In genomic region chr9:110255064-110255416, GRCh38 we compare ENCODE assay signal across 8 cellular contexts. TPM values are rescaled to one million over a fixed set of nuclear protein-coding genes. Genes with fewer than 3 reads are reported as not detected.
A peak's percentile ranks its signal among the peaks of the same experiment; 100 is the strongest.
DNase-seq lines count a peak whose midpoint lies in the region; ATAC-seq lines count a peak whose summit lies in the region.

No MANE protein-coding gene starts in this region.

- H3K27me3 Mint-ChIP-seq in activated CD8-positive, alpha-beta T cell treated with anti-CD3 and anti-CD28 coated beads, Interleukin-2, amount 10 ng/mL, durations not matched to agents 7 days and 5 days (ENCODE audit: low read depth), result no peaks in the 10 kb centered on the region
- H3K27me3 Mint-ChIP-seq in stimulated activated naive B cell treated with anti-CD40 and anti-IgM and Interleukin-4, amounts not matched to agents 10 μg/mL and 1 μg/mL and 100 μg/mL, for 72 hours, result no peaks in the 10 kb centered on the region

- peak overlapping the region; percentile 95 for H3K27ac Mint-ChIP-seq in activated CD8-positive, alpha-beta T cell treated with anti-CD3 and anti-CD28 coated beads, Interleukin-2, amount 10 ng/mL, durations not matched to agents 7 days and 5 days
- peak overlapping the region; percentile 98 for H3K27ac Mint-ChIP-seq in stimulated activated naive B cell treated with anti-CD40 and anti-IgM and Interleukin-4, amounts not matched to agents 10 μg/mL and 1 μg/mL and 100 μg/mL, for 72 hours

- CTCF ChIA-PET in activated CD8-positive, alpha-beta T cell treated with anti-CD3 and anti-CD28 coated beads, Interleukin-2, amount 10 ng/mL, durations not matched to agents 7 days and 5 days (lab: Charles Lee), result no interaction called here

- no peak for ATAC-seq in activated CD8-positive, alpha-beta T cell treated with anti-CD3 and anti-CD28 coated beads, Interleukin-2, amount 10 ng/mL, durations not matched to agents 7 days and 5 days
- no peak for ATAC-seq in stimulated activated naive B cell treated with anti-CD40 and anti-IgM and Interleukin-4, amounts not matched to agents 10 μg/mL and 1 μg/mL and 100 μg/mL, for 72 hours (replicated peaks)
- ATAC-seq in HG02610 (IDR thresholded peaks at IDR 0.05; ENCODE audit: unreplicated experiment), result no peak

- POLR2A ChIA-PET in activated CD8-positive, alpha-beta T cell treated with anti-CD3 and anti-CD28 coated beads, Interleukin-2, amount 10 ng/mL, durations not matched to agents 7 days and 5 days (lab: Charles Lee), result no interaction called here

- peaks cover 40% of the 10 kb centered on the region for H3K4me1 Mint-ChIP-seq in activated CD8-positive, alpha-beta T cell treated with anti-CD3 and anti-CD28 coated beads, Interleukin-2, amount 10 ng/mL, durations not matched to agents 7 days and 5 days (ENCODE audit: low read depth)
- H3K4me1 Mint-ChIP-seq in stimulated activated naive B cell treated with anti-CD40 and anti-IgM and Interleukin-4, amounts not matched to agents 10 μg/mL and 1 μg/mL and 100 μg/mL, for 72 hours, result peaks cover 46 to 72% of the 10 kb centered on the region in 2 donors

- no peaks in the 10 kb centered on the region for H3K9me3 Mint-ChIP-seq in activated CD8-positive, alpha-beta T cell treated with anti-CD3 and anti-CD28 coated beads, Interleukin-2, amount 10 ng/mL, durations not matched to agents 7 days and 5 days (ENCODE audit: insufficient read depth)
- H3K9me3 Mint-ChIP-seq in stimulated activated naive B cell treated with anti-CD40 and anti-IgM and Interleukin-4, amounts not matched to agents 10 μg/mL and 1 μg/mL and 100 μg/mL, for 72 hours, result no peaks in the 10 kb centered on the region

- H3K4me3 ChIP-seq in iPS-11a (ENCODE audit: low read depth, low read length), result peak overlapping the region; percentile 89

- peaks cover 34% of the 10 kb centered on the region for H3K36me3 Mint-ChIP-seq in activated CD8-positive, alpha-beta T cell treated with anti-CD3 and anti-CD28 coated beads, Interleukin-2, amount 10 ng/mL, durations not matched to agents 7 days and 5 days (ENCODE audit: low read depth)
- H3K36me3 Mint-ChIP-seq in stimulated activated naive B cell treated with anti-CD40 and anti-IgM and Interleukin-4, amounts not matched to agents 10 μg/mL and 1 μg/mL and 100 μg/mL, for 72 hours, result peaks cover 39 to 57% of the 10 kb centered on the region in 2 donors

- H3K4me3 Mint-ChIP-seq in activated CD8-positive, alpha-beta T cell treated with anti-CD3 and anti-CD28 coated beads, Interleukin-2, amount 10 ng/mL, durations not matched to agents 7 days and 5 days, result peak overlapping the region; percentile 88
- H3K4me3 Mint-ChIP-seq in stimulated activated naive B cell treated with anti-CD40 and anti-IgM and Interleukin-4, amounts not matched to agents 10 μg/mL and 1 μg/mL and 100 μg/mL, for 72 hours, result peak overlapping the region; percentile 94

- DNase-seq in NCI-H1092 treated with DMSO at 0.1 percent for 48 hours (lab: John Stamatoyannopoulos, UW) (peak; percentile 21), NCI-H1092 (lab: John Stamatoyannopoulos, UW) (no peak), NCI-H345 (lab: John Stamatoyannopoulos, UW) (no peak), HT-29 (ENCODE audit: low spot score) (no peak)
- peak; percentile 27 for DNase-seq in activated CD8-positive, alpha-beta T cell treated with anti-CD3 and anti-CD28 coated beads, Interleukin-2, amount 10 ng/mL, durations not matched to agents 7 days and 5 days
- no peak for DNase-seq in stimulated activated naive B cell treated with anti-CD40 and anti-IgM and Interleukin-4, amounts not matched to agents 10 μg/mL and 1 μg/mL and 100 μg/mL, for 72 hours

RNA-seq across cellular contexts. Expression of gene TXN, which starts 1.3 kb away (rescaled TPM):
- 100 to 1,000 TPM; 251 to 256 TPM for total RNA-seq in activated CD8-positive, alpha-beta T cell treated with anti-CD3 and anti-CD28 coated beads, Interleukin-2, amount 10 ng/mL, durations not matched to agents 7 days and 5 days
- total RNA-seq in HT-29 (2014; rRNA removed; shearing (Covaris generic)), result 268 and 293 TPM in 2 replicates

RNA-seq across cellular contexts. Expression of gene C9orf152, which starts 47.1 kb away (rescaled TPM):
- not detected for total RNA-seq in activated CD8-positive, alpha-beta T cell treated with anti-CD3 and anti-CD28 coated beads, Interleukin-2, amount 10 ng/mL, durations not matched to agents 7 days and 5 days
- 3.3 and 3.5 TPM in 2 replicates for total RNA-seq in HT-29 (2014; rRNA removed; shearing (Covaris generic))

Comparison
In these comparisons a context has a peak if more than half of its experiments do, and no peak if none do; other contexts are left out.
1. DNase-seq: peak in NCI-H1092 treated with DMSO at 0.1 percent for 48 hours (single experiment) and activated CD8-positive, alpha-beta T cell treated with anti-CD3 and anti-CD28 coated beads, Interleukin-2, amount 10 ng/mL, durations not matched to agents 7 days and 5 days (single experiment); none in NCI-H1092 (single experiment), stimulated activated naive B cell treated with anti-CD40 and anti-IgM and Interleukin-4, amounts not matched to agents 10 μg/mL and 1 μg/mL and 100 μg/mL, for 72 hours (single experiment), NCI-H345 (single experiment) and HT-29 (single experiment).